2 cellular contexts compared by ENCODE assay signal in the genomic region with DNA sequence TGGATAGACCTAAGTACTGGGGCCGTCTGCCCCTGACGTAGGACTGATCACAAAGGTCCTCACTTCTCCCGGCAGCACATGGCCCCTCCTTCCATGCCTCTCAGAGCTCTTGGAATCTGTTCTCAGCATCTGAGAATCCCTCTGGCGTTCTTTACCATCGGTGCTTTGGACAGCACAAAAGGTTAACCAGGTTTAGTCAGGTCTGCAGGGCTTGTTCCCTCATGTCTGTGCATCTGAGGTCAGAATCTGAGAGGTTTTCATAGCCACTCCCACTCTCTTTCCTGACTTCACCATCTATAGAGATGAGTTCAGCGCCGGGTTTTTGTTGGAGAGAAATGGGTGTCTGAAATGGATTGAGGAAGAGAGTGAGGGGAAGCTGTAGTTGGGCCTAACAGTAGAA.
TF ChIP-seq lines count a peak whose summit lies in the region.

No MANE protein-coding gene starts in this region.

TF ChIP-seq in HepG2, 621 proteins besides CTCF, POLR2A, EP300 and RAD21 (continued from another document):
- no peak for TF ChIP-seq CBX2 (IDR thresholded peaks at IDR 0.05; ENCODE audit: low read depth, low read length)
- TF ChIP-seq CBX2 (CRISPR knock-in tag; IDR thresholded peaks at IDR 0.05; ENCODE audit: low read depth) = no peak
- no peak for TF ChIP-seq ZEB1 (IDR thresholded peaks at IDR 0.05; ENCODE audit: insufficient replicate concordance, low read depth)
- TF ChIP-seq, protein P1, sequence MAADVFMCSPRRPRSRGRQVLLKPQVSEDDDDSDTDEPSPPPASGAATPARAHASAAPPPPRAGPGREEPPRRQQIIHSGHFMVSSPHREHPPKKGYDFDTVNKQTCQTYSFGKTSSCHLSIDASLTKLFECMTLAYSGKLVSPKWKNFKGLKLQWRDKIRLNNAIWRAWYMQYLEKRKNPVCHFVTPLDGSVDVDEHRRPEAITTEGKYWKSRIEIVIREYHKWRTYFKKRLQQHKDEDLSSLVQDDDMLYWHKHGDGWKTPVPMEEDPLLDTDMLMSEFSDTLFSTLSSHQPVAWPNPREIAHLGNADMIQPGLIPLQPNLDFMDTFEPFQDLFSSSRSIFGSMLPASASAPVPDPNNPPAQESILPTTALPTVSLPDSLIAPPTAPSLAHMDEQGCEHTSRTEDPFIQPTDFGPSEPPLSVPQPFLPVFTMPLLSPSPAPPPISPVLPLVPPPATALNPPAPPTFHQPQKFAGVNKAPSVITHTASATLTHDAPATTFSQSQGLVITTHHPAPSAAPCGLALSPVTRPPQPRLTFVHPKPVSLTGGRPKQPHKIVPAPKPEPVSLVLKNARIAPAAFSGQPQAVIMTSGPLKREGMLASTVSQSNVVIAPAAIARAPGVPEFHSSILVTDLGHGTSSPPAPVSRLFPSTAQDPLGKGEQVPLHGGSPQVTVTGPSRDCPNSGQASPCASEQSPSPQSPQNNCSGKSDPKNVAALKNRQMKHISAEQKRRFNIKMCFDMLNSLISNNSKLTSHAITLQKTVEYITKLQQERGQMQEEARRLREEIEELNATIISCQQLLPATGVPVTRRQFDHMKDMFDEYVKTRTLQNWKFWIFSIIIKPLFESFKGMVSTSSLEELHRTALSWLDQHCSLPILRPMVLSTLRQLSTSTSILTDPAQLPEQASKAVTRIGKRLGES (CRISPR knock-in tag; IDR thresholded peaks at IDR 0.05; ENCODE audit: borderline replicate concordance) = no peak
- TF ChIP-seq ZNF749 (CRISPR knock-in tag; IDR thresholded peaks at IDR 0.05; ENCODE audit: borderline replicate concordance) = no peak
- TF ChIP-seq ZNF652 (CRISPR knock-in tag; IDR thresholded peaks at IDR 0.05; ENCODE audit: borderline replicate concordance, low read depth) = no peak
- TF ChIP-seq, protein P2, sequence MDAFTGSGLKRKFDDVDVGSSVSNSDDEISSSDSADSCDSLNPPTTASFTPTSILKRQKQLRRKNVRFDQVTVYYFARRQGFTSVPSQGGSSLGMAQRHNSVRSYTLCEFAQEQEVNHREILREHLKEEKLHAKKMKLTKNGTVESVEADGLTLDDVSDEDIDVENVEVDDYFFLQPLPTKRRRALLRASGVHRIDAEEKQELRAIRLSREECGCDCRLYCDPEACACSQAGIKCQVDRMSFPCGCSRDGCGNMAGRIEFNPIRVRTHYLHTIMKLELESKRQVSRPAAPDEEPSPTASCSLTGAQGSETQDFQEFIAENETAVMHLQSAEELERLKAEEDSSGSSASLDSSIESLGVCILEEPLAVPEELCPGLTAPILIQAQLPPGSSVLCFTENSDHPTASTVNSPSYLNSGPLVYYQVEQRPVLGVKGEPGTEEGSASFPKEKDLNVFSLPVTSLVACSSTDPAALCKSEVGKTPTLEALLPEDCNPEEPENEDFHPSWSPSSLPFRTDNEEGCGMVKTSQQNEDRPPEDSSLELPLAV (CRISPR knock-in tag; conservative IDR thresholded peaks at IDR 0.05; ENCODE audit: low read depth) = no peak
- no peak for TF ChIP-seq NFIC (IDR thresholded peaks at IDR 0.05; ENCODE audit: low read length)
- no peak for TF ChIP-seq ZNF572 (CRISPR knock-in tag; IDR thresholded peaks at IDR 0.05)
TF ChIP-seq in HepG2: peak in this region for 1.

TF ChIP-seq in K562, 482 proteins besides CTCF, POLR2A, EP300 and RAD21:
- TF ChIP-seq, protein P3, sequence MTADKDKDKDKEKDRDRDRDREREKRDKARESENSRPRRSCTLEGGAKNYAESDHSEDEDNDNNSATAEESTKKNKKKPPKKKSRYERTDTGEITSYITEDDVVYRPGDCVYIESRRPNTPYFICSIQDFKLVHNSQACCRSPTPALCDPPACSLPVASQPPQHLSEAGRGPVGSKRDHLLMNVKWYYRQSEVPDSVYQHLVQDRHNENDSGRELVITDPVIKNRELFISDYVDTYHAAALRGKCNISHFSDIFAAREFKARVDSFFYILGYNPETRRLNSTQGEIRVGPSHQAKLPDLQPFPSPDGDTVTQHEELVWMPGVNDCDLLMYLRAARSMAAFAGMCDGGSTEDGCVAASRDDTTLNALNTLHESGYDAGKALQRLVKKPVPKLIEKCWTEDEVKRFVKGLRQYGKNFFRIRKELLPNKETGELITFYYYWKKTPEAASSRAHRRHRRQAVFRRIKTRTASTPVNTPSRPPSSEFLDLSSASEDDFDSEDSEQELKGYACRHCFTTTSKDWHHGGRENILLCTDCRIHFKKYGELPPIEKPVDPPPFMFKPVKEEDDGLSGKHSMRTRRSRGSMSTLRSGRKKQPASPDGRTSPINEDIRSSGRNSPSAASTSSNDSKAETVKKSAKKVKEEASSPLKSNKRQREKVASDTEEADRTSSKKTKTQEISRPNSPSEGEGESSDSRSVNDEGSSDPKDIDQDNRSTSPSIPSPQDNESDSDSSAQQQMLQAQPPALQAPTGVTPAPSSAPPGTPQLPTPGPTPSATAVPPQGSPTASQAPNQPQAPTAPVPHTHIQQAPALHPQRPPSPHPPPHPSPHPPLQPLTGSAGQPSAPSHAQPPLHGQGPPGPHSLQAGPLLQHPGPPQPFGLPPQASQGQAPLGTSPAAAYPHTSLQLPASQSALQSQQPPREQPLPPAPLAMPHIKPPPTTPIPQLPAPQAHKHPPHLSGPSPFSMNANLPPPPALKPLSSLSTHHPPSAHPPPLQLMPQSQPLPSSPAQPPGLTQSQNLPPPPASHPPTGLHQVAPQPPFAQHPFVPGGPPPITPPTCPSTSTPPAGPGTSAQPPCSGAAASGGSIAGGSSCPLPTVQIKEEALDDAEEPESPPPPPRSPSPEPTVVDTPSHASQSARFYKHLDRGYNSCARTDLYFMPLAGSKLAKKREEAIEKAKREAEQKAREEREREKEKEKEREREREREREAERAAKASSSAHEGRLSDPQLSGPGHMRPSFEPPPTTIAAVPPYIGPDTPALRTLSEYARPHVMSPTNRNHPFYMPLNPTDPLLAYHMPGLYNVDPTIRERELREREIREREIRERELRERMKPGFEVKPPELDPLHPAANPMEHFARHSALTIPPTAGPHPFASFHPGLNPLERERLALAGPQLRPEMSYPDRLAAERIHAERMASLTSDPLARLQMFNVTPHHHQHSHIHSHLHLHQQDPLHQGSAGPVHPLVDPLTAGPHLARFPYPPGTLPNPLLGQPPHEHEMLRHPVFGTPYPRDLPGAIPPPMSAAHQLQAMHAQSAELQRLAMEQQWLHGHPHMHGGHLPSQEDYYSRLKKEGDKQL (CRISPR knock-in tag; IDR thresholded peaks at IDR 0.05; ENCODE audit: borderline replicate concordance) = no peak
- TF ChIP-seq CBX1 (IDR thresholded peaks at IDR 0.05; ENCODE audit: low read depth) (no peak), KDM5B (IDR thresholded peaks at IDR 0.05; ENCODE audit: insufficient replicate concordance, low read depth, low read length) (no peak), ZNF764 (CRISPR knock-in tag; IDR thresholded peaks at IDR 0.05; ENCODE audit: low read depth) (no peak), FOXA3 (CRISPR knock-in tag; conservative IDR thresholded peaks at IDR 0.05 in 1 of 2, IDR thresholded peaks at IDR 0.05 in 1 of 2) (no peak), MYC (IDR thresholded peaks at IDR 0.05; ENCODE audit: low read depth, low read length) (no peak), MYC (CRISPR knock-in tag; IDR thresholded peaks at IDR 0.05; ENCODE audit: borderline replicate concordance, low read depth) (no peak), ETV1 (tag; conservative IDR thresholded peaks at IDR 0.05; ENCODE audit: low read depth) (no peak), YBX1 (IDR thresholded peaks at IDR 0.05) (no peak), KLF1 (tag; IDR thresholded peaks at IDR 0.05) (no peak), CTBP1 (IDR thresholded peaks at IDR 0.05; ENCODE audit: borderline replicate concordance) (no peak), GABPB2 (CRISPR knock-in tag; conservative IDR thresholded peaks at IDR 0.05) (no peak), ZNF3 (CRISPR knock-in tag; IDR thresholded peaks at IDR 0.05) (no peak), MEF2D (tag; conservative IDR thresholded peaks at IDR 0.05; ENCODE audit: low read depth) (no peak), SNIP1 (IDR thresholded peaks at IDR 0.05; ENCODE audit: low read depth) (no peak)
- TF ChIP-seq, protein P4, sequence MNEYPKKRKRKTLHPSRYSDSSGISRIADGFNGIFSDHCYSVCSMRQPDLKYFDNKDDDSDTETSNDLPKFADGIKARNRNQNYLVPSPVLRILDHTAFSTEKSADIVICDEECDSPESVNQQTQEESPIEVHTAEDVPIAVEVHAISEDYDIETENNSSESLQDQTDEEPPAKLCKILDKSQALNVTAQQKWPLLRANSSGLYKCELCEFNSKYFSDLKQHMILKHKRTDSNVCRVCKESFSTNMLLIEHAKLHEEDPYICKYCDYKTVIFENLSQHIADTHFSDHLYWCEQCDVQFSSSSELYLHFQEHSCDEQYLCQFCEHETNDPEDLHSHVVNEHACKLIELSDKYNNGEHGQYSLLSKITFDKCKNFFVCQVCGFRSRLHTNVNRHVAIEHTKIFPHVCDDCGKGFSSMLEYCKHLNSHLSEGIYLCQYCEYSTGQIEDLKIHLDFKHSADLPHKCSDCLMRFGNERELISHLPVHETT (CRISPR knock-in tag; conservative IDR thresholded peaks at IDR 0.05 in 1 of 2, IDR thresholded peaks at IDR 0.05 in 1 of 2) = no peak
- TF ChIP-seq, protein P5, sequence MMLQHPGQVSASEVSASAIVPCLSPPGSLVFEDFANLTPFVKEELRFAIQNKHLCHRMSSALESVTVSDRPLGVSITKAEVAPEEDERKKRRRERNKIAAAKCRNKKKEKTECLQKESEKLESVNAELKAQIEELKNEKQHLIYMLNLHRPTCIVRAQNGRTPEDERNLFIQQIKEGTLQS (IDR thresholded peaks at IDR 0.05) = no peak
- TF ChIP-seq, protein P5 (CRISPR knock-in tag; conservative IDR thresholded peaks at IDR 0.05) = no peak
- TF ChIP-seq, protein P6, sequence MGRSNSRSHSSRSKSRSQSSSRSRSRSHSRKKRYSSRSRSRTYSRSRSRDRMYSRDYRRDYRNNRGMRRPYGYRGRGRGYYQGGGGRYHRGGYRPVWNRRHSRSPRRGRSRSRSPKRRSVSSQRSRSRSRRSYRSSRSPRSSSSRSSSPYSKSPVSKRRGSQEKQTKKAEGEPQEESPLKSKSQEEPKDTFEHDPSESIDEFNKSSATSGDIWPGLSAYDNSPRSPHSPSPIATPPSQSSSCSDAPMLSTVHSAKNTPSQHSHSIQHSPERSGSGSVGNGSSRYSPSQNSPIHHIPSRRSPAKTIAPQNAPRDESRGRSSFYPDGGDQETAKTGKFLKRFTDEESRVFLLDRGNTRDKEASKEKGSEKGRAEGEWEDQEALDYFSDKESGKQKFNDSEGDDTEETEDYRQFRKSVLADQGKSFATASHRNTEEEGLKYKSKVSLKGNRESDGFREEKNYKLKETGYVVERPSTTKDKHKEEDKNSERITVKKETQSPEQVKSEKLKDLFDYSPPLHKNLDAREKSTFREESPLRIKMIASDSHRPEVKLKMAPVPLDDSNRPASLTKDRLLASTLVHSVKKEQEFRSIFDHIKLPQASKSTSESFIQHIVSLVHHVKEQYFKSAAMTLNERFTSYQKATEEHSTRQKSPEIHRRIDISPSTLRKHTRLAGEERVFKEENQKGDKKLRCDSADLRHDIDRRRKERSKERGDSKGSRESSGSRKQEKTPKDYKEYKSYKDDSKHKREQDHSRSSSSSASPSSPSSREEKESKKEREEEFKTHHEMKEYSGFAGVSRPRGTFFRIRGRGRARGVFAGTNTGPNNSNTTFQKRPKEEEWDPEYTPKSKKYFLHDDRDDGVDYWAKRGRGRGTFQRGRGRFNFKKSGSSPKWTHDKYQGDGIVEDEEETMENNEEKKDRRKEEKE (IDR thresholded peaks at IDR 0.05; ENCODE audit: borderline replicate concordance in 1 of 2, control insufficient read depth in 1 of 2, low read depth in 2 of 2, low read length in 1 of 2) = no peak
